16 cellular contexts compared by ENCODE assay signal in the genomic region with DNA sequence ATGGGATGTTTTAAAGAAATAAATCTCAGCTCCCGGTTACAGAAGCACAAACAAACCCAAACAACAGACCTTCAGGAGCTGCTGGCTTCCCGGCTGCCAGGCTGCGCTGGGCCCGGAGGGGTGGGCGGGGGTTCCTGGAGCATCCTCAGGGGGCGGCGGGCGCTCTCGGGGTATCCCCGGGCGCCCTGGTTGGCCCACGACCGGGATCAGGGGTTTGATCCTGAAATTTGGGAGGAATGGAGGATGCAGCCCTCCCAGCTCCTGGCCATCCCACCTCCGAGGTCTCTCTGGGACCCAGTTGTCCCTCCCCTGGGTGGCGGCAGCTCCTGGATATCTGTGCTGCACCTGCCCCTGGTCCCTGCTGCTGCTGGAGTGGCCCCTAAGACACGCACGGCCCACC. TPM values are rescaled to one million over a fixed set of nuclear protein-coding genes. Genes with fewer than 3 reads are reported as not detected.
A peak's percentile ranks its signal among the peaks of the same experiment; 100 is the strongest.
DNase-seq lines count a peak whose midpoint lies in the region; ATAC-seq, FAIRE-seq and TF ChIP-seq lines count a peak whose summit lies in the region.
"Had no signal": no experiment of that assay in that cellular context is flagged by ENCODE, and none has a peak within 500 bp of the region (broad histone marks: within the 10 kb centered on the region; RNA-seq: fewer than 3 reads in every experiment).

No MANE protein-coding gene starts in this region.

- no peaks in the 10 kb centered on the region for H3K27me3 ChIP-seq in right atrium auricular region
- no peaks in the 10 kb centered on the region for H3K27me3 ChIP-seq in Caco-2 (replicated peaks; ENCODE audit: control insufficient read depth, insufficient read depth, low read length)

- H3K9me3 ChIP-seq in right atrium auricular region (no peaks in the 10 kb centered on the region), Caco-2 (peaks cover 9% of the 10 kb centered on the region; the same call in 1 of the 2 replicates), kidney (ENCODE audit: control insufficient read depth in 1 of 2, low read length in 2 of 2) (no peaks in the 10 kb centered on the region)

- peaks cover 10% of the 10 kb centered on the region for H3K36me3 Mint-ChIP-seq in Caco-2 (ENCODE audit: insufficient read depth, unreplicated experiment)
- H3K36me3 Mint-ChIP-seq: CD4-positive, alpha-beta memory T cell had no signal

- H3K36me3 ChIP-seq in right atrium auricular region (no peaks in the 10 kb centered on the region), Caco-2 (ENCODE audit: control insufficient read depth, insufficient read depth, low read length) (no peaks in the 10 kb centered on the region), kidney (ENCODE audit: control insufficient read depth in 1 of 2, insufficient read depth in 2 of 2, low read length in 2 of 2) (peaks cover 0 to 5% of the 10 kb centered on the region in 2 donors)

- peaks cover 17% of the 10 kb centered on the region for H3K4me1 Mint-ChIP-seq in Caco-2 (ENCODE audit: low read depth, unreplicated experiment)

- DNase-seq in right atrium auricular region (ENCODE audit: low spot score) (no peak), Right ventricle myocardium superior (no peak), Caco-2 (no peak), kidney (peak; percentile 54), inferior parietal cortex (ENCODE audit: extremely low spot score) (no peak)
- no peak for DNase-seq in activated CD4-positive, alpha-beta T cell treated with anti-CD3 and anti-CD28 coated beads, Interleukin-2, amount 50 U/mL, for 4 hours
- DNase-seq: 8988T; CD4-positive, alpha-beta memory T cell; DMS53; DMS79 treated with DMSO at 0.1 percent for 48 hours; GF-D8; H9 had no signal

- H3K4me3 ChIP-seq in right atrium auricular region: no peak overlapping the region
- H3K4me3 ChIP-seq in Caco-2 (ENCODE audit: low read depth, low read length): no peak overlapping the region
- no peak overlapping the region for H3K4me3 ChIP-seq in kidney (ENCODE audit: low read length in 2 of 2)
- H3K4me3 ChIP-seq: GM23338 had no signal

- no peak overlapping the region for H3K9ac ChIP-seq in kidney (ENCODE audit: low read length in 2 of 2)

- no peaks in the 10 kb centered on the region for H3K27me3 Mint-ChIP-seq in Caco-2 (ENCODE audit: insufficient read depth, unreplicated experiment)
- H3K27me3 Mint-ChIP-seq: CD4-positive, alpha-beta memory T cell had no signal

- no peak overlapping the region for H3K4me3 Mint-ChIP-seq in Caco-2 (ENCODE audit: unreplicated experiment)
- H3K4me3 Mint-ChIP-seq: CD4-positive, alpha-beta memory T cell; GM23338; H9 had no signal

- ATAC-seq in Right ventricle myocardium superior (ENCODE audit: poor library complexity): no peak
- ATAC-seq: GM23338, HCT116 had no signal

- H3K27ac ChIP-seq in right atrium auricular region (peak overlapping the region; percentile 46 to 60), kidney (ENCODE audit: low read depth in 2 of 2, low read length in 2 of 2) (no peak overlapping the region)

- intact Hi-C loops in Right ventricle myocardium superior (cut with DNase I): no loop called here
- intact Hi-C loops in Caco-2 (cut with micrococcal nuclease; ENCODE audit: unreplicated experiment): no loop called here
- intact Hi-C loops in kidney (cut with DNase I): no loop called here

- CTCF ChIA-PET in Caco-2 (lab: Charles Lee): interaction anchor here (0.6 to 1.7 kb wide), 2 partner anchors 8 to 31 kb away, joined by 5 to 6 read pairs; no protein-coding TSS in a partner anchor

- POLR2A ChIA-PET in Caco-2 (lab: Charles Lee): interaction anchor here (0.8 to 1.0 kb wide), 2 partner anchors 8 to 75 kb away, joined by 3 to 5 read pairs; no protein-coding TSS in a partner anchor

- no peak for FAIRE-seq in kidney (lab: Jason Lieb, UNC)
- FAIRE-seq: GM12891, GM18507 had no signal

- H3K4me1 ChIP-seq in right atrium auricular region (peaks cover 0 to 23% of the 10 kb centered on the region in 2 donors), Caco-2 (peaks cover 25% of the 10 kb centered on the region), kidney (ENCODE audit: control insufficient read depth in 1 of 2, insufficient read depth in 1 of 2, low read depth in 1 of 2, low read length in 2 of 2) (peaks cover 0 to 8% of the 10 kb centered on the region in 2 donors)

- H3K27ac Mint-ChIP-seq in Caco-2 (ENCODE audit: unreplicated experiment): peak overlapping the region; percentile 97
- H3K27ac Mint-ChIP-seq: CD4-positive, alpha-beta memory T cell; GM23338; H9 had no signal

- no peaks in the 10 kb centered on the region for H3K9me3 Mint-ChIP-seq in Caco-2 (ENCODE audit: unreplicated experiment)
- H3K9me3 Mint-ChIP-seq: CD4-positive, alpha-beta memory T cell; GM23338; H9 had no signal

- BruUV-seq in Caco-2 (replicated peaks; lab: Mats Ljungman, UMichigan): no TSS peak

- no peak for TF ChIP-seq CTCF in right atrium auricular region (IDR thresholded peaks at IDR 0.05)
- TF ChIP-seq CTCF in Caco-2 (IDR thresholded peaks at IDR 0.05; ENCODE audit: insufficient read depth in 1 of 2, low read depth in 1 of 2, low read length in 1 of 2, severe bottlenecking in 1 of 2, unreplicated experiment in 1 of 2): no peak
- TF ChIP-seq CTCF in kidney (IDR thresholded peaks at IDR 0.05; ENCODE audit: borderline replicate concordance, extremely low read depth, insufficient read depth): no peak

RNA-seq across cellular contexts. Expression of gene TBC1D16, which starts 34.3 kb away (rescaled TPM):
- total RNA-seq in right atrium auricular region (10 to 100 TPM in 1 of 2 donors, 1 to 10 TPM in 1; 9.8 to 19.4 TPM), Right ventricle myocardium superior (14.0 TPM), Caco-2 (2022) (48.1 and 55.4 TPM in 2 replicates), kidney (68.0 TPM)
- 9.1 TPM for polyA plus RNA-seq in kidney (ENCODE audit: insufficient read depth, low read depth, low replicate concordance)

RNA-seq across cellular contexts. Expression of gene CCDC40, which starts 35.1 kb away (rescaled TPM):
- total RNA-seq in right atrium auricular region: 1 to 10 TPM; 3.0 to 9.3 TPM
- 4.5 TPM for total RNA-seq in Right ventricle myocardium superior
- 3.7 and 3.9 TPM in 2 replicates for total RNA-seq in Caco-2 (2022)
- 22.6 TPM for total RNA-seq in kidney
- polyA plus RNA-seq in kidney (ENCODE audit: insufficient read depth, low read depth, low replicate concordance): 5.1 TPM
- polyA plus RNA-seq: CD4-positive, alpha-beta memory T cell had no signal

Comparison
In these comparisons a context has a peak if more than half of its experiments do, and no peak if none do; other contexts are left out.
1. H3K27ac ChIP-seq: peak in right atrium auricular region (2 of 2); none in kidney (0 of 2).